Comparison of ENCODE assay signal across 10 cellular contexts in genomic region chr19:17026041-17026658, GRCh38.
DNase-seq lines count a peak whose midpoint lies in the region; TF ChIP-seq lines count a peak whose summit lies in the region.
"Had no signal": no experiment of that assay in that cellular context is flagged by ENCODE, and none has a peak within 500 bp of the region (broad histone marks: within the 10 kb centered on the region; RNA-seq: fewer than 3 reads in every experiment).

No MANE protein-coding gene starts in this region.

- H4K20me1 ChIP-seq in BLaER1 treated with 17β-estradiol and CSF1 and Interleukin-3, amounts not matched to agents 10 nM and 100 nM, result peaks cover 0 to 4% (median 0%) of the 10 kb centered on the region in 11 experiments; a peak in 1 of 22 replicates

- TF ChIP-seq CTCF in NB4 (IDR thresholded peaks at IDR 0.05; ENCODE audit: low read depth, low read length) (no peak), nephron progenitor cell (IDR thresholded peaks at IDR 0.05) (no peak)

- no peak overlapping the region for H3K27ac Mint-ChIP-seq in nephron progenitor cell

- peaks cover 0 to 22% (median 10%) of the 10 kb centered on the region in 11 experiments; a peak in 13 of 22 replicates for H3K36me3 ChIP-seq in BLaER1 treated with 17β-estradiol and CSF1 and Interleukin-3, amounts not matched to agents 10 nM and 100 nM
- no peaks in the 10 kb centered on the region for H3K36me3 ChIP-seq in effector memory CD4-positive, alpha-beta T cell (ENCODE audit: control insufficient read depth, insufficient read depth, low read length)

- H3K4me1 ChIP-seq in BLaER1 treated with 17β-estradiol and CSF1 and Interleukin-3, amounts not matched to agents 10 nM and 100 nM, result peaks cover 39 to 60% (median 50%) of the 10 kb centered on the region in 10 experiments
- H3K4me1 ChIP-seq in effector memory CD4-positive, alpha-beta T cell (ENCODE audit: control insufficient read depth, insufficient read depth, low read length, poor library complexity, severe bottlenecking), result peaks cover 7% of the 10 kb centered on the region

- peak overlapping the region in 10 of 11 experiments; percentile 29 to 61 (median 50); a peak in 17 of 22 replicates for H3K27ac ChIP-seq in BLaER1 treated with 17β-estradiol and CSF1 and Interleukin-3, amounts not matched to agents 10 nM and 100 nM
- H3K27ac ChIP-seq in effector memory CD4-positive, alpha-beta T cell (ENCODE audit: insufficient read depth, low read length, poor library complexity, severe bottlenecking), result no peak overlapping the region
- H3K27ac ChIP-seq: dorsolateral prefrontal cortex had no signal

- TF ChIP-seq POLR2A in NB4 (IDR thresholded peaks at IDR 0.05; ENCODE audit: extremely low read depth, insufficient read length), result no peak

- peaks cover 23 to 35% (median 31%) of the 10 kb centered on the region in 11 experiments for H3K9me3 ChIP-seq in BLaER1 treated with 17β-estradiol and CSF1 and Interleukin-3, amounts not matched to agents 10 nM and 100 nM (replicated peaks in 1 of 11)
- no peaks in the 10 kb centered on the region for H3K9me3 ChIP-seq in effector memory CD4-positive, alpha-beta T cell (ENCODE audit: control insufficient read depth, low read length)

- peak overlapping the region; percentile 87 for H3K4me3 Mint-ChIP-seq in nephron progenitor cell

- peaks cover 24% of the 10 kb centered on the region for H3K27me3 Mint-ChIP-seq in nephron progenitor cell (ENCODE audit: low read depth, poor library complexity)

- peak overlapping the region; percentile 54 to 76 (median 64) for H3K4me3 ChIP-seq in BLaER1 treated with 17β-estradiol and CSF1 and Interleukin-3, amounts not matched to agents 10 nM and 100 nM
- H3K4me3 ChIP-seq in NB4 (ENCODE audit: low read depth, low read length), result peak overlapping the region; percentile 48
- H3K4me3 ChIP-seq in effector memory CD4-positive, alpha-beta T cell (ENCODE audit: insufficient read depth, low read depth, low read length, poor library complexity, severe bottlenecking), result peak overlapping the region; percentile 44

- H3K9me3 Mint-ChIP-seq in nephron progenitor cell, result peaks cover 40% of the 10 kb centered on the region

- H3K4me1 Mint-ChIP-seq in nephron progenitor cell, result peaks cover 18% of the 10 kb centered on the region

- H3K4me2 ChIP-seq in BLaER1 treated with 17β-estradiol and CSF1 and Interleukin-3, amounts not matched to agents 10 nM and 100 nM, result peak overlapping the region; percentile 76 to 99 (median 92)

- H3K27me3 ChIP-seq in BLaER1 treated with 17β-estradiol and CSF1 and Interleukin-3, amounts not matched to agents 10 nM and 100 nM, result peaks cover 15 to 33% (median 28%) of the 10 kb centered on the region in 11 experiments
- peaks cover 10% of the 10 kb centered on the region for H3K27me3 ChIP-seq in effector memory CD4-positive, alpha-beta T cell (replicated peaks; ENCODE audit: control insufficient read depth, insufficient read depth, low read length, poor library complexity, severe bottlenecking)

- peak; percentile 63 for DNase-seq in NB4 (ENCODE audit: low read depth)
- DNase-seq in effector memory CD4-positive, alpha-beta T cell, result no peak
- DNase-seq in nephron progenitor cell, result peak; percentile 52
- no peak for DNase-seq in NCI-H82 treated with DMSO at 0.1 percent for 48 hours (lab: John Stamatoyannopoulos, UW; ENCODE audit: unreplicated experiment)
- DNase-seq in DMS53 treated with DMSO at 0.1 percent for 48 hours (lab: John Stamatoyannopoulos, UW; ENCODE audit: unreplicated experiment), result no peak
- no peak for DNase-seq in middle frontal gyrus (ENCODE audit: extremely low spot score, low spot score)
- no peak for DNase-seq in NCI-H1048 (lab: John Stamatoyannopoulos, UW)
- DNase-seq: DND-41, dorsolateral prefrontal cortex had no signal

- H3K9ac ChIP-seq in BLaER1 treated with 17β-estradiol and CSF1 and Interleukin-3, amounts not matched to agents 10 nM and 100 nM, result peak overlapping the region; percentile 58 to 75 (median 70)

- H3K36me3 Mint-ChIP-seq in nephron progenitor cell (ENCODE audit: low read depth), result peaks cover 41% of the 10 kb centered on the region

Comparison
In these comparisons a context has a peak if more than half of its experiments do, and no peak if none do; other contexts are left out.
1. DNase-seq: peak in NB4 (single experiment) and nephron progenitor cell (single experiment); none in effector memory CD4-positive, alpha-beta T cell (0 of 3), NCI-H82 treated with DMSO at 0.1 percent for 48 hours (single experiment), DMS53 treated with DMSO at 0.1 percent for 48 hours (single experiment), middle frontal gyrus (single experiment) and NCI-H1048 (single experiment).
2. Peak in every context shown above with its lines, with median percentiles within 50 percentile points of each other: H3K4me3 ChIP-seq.